ENCODE assay signal across 1 cellular context in the genomic region with DNA sequence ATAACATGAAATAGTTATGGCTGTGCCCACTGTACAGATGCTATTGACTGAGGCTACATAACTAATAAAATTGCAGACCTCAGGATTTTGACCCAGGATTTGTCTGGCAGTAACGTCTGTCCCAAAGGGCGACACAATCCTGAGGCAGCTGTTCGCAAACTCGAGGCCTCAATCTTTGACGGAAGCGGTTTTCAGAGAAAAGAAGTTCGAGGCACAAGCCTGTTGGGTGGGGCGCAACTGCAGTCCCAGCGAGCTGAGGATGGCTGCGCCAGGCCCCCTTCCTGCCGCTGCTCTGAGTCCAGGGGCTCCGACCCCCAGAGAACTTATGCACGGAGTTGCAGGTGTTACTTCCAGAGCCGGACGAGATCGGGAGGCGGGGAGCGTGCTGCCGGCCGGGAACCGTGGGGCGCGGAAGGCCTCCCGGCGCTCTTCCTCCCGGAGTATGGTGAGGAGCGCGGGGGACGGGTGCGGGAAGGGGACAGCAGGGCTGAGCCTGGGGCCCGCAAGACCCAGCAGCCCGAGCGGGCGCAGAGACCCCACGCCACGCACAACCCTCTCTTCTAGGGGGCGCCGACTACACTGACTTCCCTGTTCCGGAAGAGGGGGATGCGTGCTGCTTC.
TF ChIP-seq lines count a peak whose summit lies in the region.

A gene (plus strand): TSS at position 242 of the 620 bp plus-strand sequence. CDS start 18 bp downstream, at position 260.

TF ChIP-seq in liver, 16 proteins besides CTCF, POLR2A, EP300 and RAD21 (continued from another document):
- TF ChIP-seq, protein P1, sequence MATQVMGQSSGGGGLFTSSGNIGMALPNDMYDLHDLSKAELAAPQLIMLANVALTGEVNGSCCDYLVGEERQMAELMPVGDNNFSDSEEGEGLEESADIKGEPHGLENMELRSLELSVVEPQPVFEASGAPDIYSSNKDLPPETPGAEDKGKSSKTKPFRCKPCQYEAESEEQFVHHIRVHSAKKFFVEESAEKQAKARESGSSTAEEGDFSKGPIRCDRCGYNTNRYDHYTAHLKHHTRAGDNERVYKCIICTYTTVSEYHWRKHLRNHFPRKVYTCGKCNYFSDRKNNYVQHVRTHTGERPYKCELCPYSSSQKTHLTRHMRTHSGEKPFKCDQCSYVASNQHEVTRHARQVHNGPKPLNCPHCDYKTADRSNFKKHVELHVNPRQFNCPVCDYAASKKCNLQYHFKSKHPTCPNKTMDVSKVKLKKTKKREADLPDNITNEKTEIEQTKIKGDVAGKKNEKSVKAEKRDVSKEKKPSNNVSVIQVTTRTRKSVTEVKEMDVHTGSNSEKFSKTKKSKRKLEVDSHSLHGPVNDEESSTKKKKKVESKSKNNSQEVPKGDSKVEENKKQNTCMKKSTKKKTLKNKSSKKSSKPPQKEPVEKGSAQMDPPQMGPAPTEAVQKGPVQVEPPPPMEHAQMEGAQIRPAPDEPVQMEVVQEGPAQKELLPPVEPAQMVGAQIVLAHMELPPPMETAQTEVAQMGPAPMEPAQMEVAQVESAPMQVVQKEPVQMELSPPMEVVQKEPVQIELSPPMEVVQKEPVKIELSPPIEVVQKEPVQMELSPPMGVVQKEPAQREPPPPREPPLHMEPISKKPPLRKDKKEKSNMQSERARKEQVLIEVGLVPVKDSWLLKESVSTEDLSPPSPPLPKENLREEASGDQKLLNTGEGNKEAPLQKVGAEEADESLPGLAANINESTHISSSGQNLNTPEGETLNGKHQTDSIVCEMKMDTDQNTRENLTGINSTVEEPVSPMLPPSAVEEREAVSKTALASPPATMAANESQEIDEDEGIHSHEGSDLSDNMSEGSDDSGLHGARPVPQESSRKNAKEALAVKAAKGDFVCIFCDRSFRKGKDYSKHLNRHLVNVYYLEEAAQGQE (IDR thresholded peaks at IDR 0.05): no peak
- TF ChIP-seq, protein P2, sequence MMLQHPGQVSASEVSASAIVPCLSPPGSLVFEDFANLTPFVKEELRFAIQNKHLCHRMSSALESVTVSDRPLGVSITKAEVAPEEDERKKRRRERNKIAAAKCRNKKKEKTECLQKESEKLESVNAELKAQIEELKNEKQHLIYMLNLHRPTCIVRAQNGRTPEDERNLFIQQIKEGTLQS (IDR thresholded peaks at IDR 0.05): no peak
- TF ChIP-seq NR2F2 (IDR thresholded peaks at IDR 0.05) (no peak), TAF1 (conservative IDR thresholded peaks at IDR 0.05) (no peak), GABPA (IDR thresholded peaks at IDR 0.05 in 1 of 2, conservative IDR thresholded peaks at IDR 0.05 in 1 of 2) (no peak), YY1 (IDR thresholded peaks at IDR 0.05) (no peak), JUND (IDR thresholded peaks at IDR 0.05) (no peak), FOXA2 (IDR thresholded peaks at IDR 0.05) (no peak), FOXA1 (IDR thresholded peaks at IDR 0.05) (no peak), HNF4G (IDR thresholded peaks at IDR 0.05) (no peak), EGR1 (IDR thresholded peaks at IDR 0.05; ENCODE audit: low read depth in 2 of 2) (no peak), HNF4A (conservative IDR thresholded peaks at IDR 0.05) (no peak)
- TF ChIP-seq, protein P3, sequence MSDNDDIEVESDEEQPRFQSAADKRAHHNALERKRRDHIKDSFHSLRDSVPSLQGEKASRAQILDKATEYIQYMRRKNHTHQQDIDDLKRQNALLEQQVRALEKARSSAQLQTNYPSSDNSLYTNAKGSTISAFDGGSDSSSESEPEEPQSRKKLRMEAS (IDR thresholded peaks at IDR 0.05): no peak
- TF ChIP-seq, protein P4, sequence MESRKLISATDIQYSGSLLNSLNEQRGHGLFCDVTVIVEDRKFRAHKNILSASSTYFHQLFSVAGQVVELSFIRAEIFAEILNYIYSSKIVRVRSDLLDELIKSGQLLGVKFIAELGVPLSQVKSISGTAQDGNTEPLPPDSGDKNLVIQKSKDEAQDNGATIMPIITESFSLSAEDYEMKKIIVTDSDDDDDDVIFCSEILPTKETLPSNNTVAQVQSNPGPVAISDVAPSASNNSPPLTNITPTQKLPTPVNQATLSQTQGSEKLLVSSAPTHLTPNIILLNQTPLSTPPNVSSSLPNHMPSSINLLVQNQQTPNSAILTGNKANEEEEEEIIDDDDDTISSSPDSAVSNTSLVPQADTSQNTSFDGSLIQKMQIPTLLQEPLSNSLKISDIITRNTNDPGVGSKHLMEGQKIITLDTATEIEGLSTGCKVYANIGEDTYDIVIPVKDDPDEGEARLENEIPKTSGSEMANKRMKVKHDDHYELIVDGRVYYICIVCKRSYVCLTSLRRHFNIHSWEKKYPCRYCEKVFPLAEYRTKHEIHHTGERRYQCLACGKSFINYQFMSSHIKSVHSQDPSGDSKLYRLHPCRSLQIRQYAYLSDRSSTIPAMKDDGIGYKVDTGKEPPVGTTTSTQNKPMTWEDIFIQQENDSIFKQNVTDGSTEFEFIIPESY (IDR thresholded peaks at IDR 0.05): no peak
